In genomic region chr17:64661731-64661980, GRCh38 we compare ENCODE assay signal across 8 cellular contexts. TPM values are rescaled to one million over a fixed set of nuclear protein-coding genes. Genes with fewer than 3 reads are reported as not detected.
DNase-seq lines count a peak whose midpoint lies in the region; ATAC-seq and TF ChIP-seq lines count a peak whose summit lies in the region.

No MANE protein-coding gene starts in this region.

- peaks cover 12% of the 10 kb centered on the region for H3K4me1 ChIP-seq in mucosa of descending colon (ENCODE audit: low read depth)

- H3K4me3 ChIP-seq in mucosa of descending colon: peak overlapping the region; percentile 71

- H3K4me1 Mint-ChIP-seq in T-helper 1 cell treated with Interleukin-12 subunit alpha and Interleukin-12 subunit beta and Interleukin-4 antibody, amounts not matched to agents 30 μg/mL and 1 μg/mL, for 36 hours (ENCODE audit: low read depth): peaks cover 29% of the 10 kb centered on the region

- no peak for ATAC-seq in mucosa of descending colon

- TF ChIP-seq CTCF in mucosa of descending colon (IDR thresholded peaks at IDR 0.05): no peak

- peak overlapping the region; percentile 97 for H3K4me3 Mint-ChIP-seq in T-helper 1 cell treated with Interleukin-12 subunit alpha and Interleukin-12 subunit beta and Interleukin-4 antibody, amounts not matched to agents 30 μg/mL and 1 μg/mL, for 36 hours

- DNase-seq in T-helper 1 cell (no peak), cerebellum (ENCODE audit: low spot score) (peak; percentile 8), mucosa of descending colon (peak in 1 of 3 donors; percentile 45), NCI-H1694 (lab: John Stamatoyannopoulos, UW) (no peak), GF-D8 (lab: John Stamatoyannopoulos, UW) (no peak), epidermal melanocyte (ENCODE audit: insufficient read length, low spot score) (no peak)

- no peaks in the 10 kb centered on the region for H3K9me3 ChIP-seq in KOPT-K1 (ENCODE audit: insufficient read depth, low read length, poor library complexity, severe bottlenecking)
- H3K9me3 ChIP-seq in mucosa of descending colon: no peaks in the 10 kb centered on the region

- no peaks in the 10 kb centered on the region for H3K36me3 ChIP-seq in KOPT-K1 (ENCODE audit: insufficient read depth, low read length)
- H3K36me3 ChIP-seq in mucosa of descending colon (ENCODE audit: low read depth): no peaks in the 10 kb centered on the region

- intact Hi-C loops in mucosa of descending colon (cut with DNase I, micrococcal nuclease): no loop called here

- H3K36me3 Mint-ChIP-seq in T-helper 1 cell treated with Interleukin-12 subunit alpha and Interleukin-12 subunit beta and Interleukin-4 antibody, amounts not matched to agents 30 μg/mL and 1 μg/mL, for 36 hours (ENCODE audit: low read depth): peaks cover 7% of the 10 kb centered on the region

- H3K27me3 Mint-ChIP-seq in T-helper 1 cell treated with Interleukin-12 subunit alpha and Interleukin-12 subunit beta and Interleukin-4 antibody, amounts not matched to agents 30 μg/mL and 1 μg/mL, for 36 hours (ENCODE audit: low read depth): peaks cover 4% of the 10 kb centered on the region

- peak overlapping the region; percentile 86 for H3K27ac Mint-ChIP-seq in T-helper 1 cell treated with Interleukin-12 subunit alpha and Interleukin-12 subunit beta and Interleukin-4 antibody, amounts not matched to agents 30 μg/mL and 1 μg/mL, for 36 hours

- no peaks in the 10 kb centered on the region for H3K9me3 Mint-ChIP-seq in T-helper 1 cell treated with Interleukin-12 subunit alpha and Interleukin-12 subunit beta and Interleukin-4 antibody, amounts not matched to agents 30 μg/mL and 1 μg/mL, for 36 hours

- peak overlapping the region; percentile 92 for H3K27ac ChIP-seq in KOPT-K1 (ENCODE audit: low read depth, low read length, poor library complexity, severe bottlenecking)

RNA-seq across cellular contexts. Expression of gene SMURF2, which starts 0.5 kb away (rescaled TPM):
- 53.1 TPM for total RNA-seq in cerebellum
- 10 to 100 TPM; 14.9 to 25.4 (median 15.2) TPM for total RNA-seq in mucosa of descending colon
